In genomic region chr17:35588196-35588920, GRCh38 we compare ENCODE assay signal across 9 cellular contexts. TPM values are rescaled to one million over a fixed set of nuclear protein-coding genes. Genes with fewer than 3 reads are reported as not detected.
DNase-seq lines count a peak whose midpoint lies in the region; ATAC-seq and TF ChIP-seq lines count a peak whose summit lies in the region.
"Had no signal": no experiment of that assay in that cellular context is flagged by ENCODE, and none has a peak within 500 bp of the region (broad histone marks: within the 10 kb centered on the region; RNA-seq: fewer than 3 reads in every experiment).

No MANE protein-coding gene starts in this region.

- no peaks in the 10 kb centered on the region for H3K27me3 ChIP-seq in CD4-positive, alpha-beta memory T cell (ENCODE audit: insufficient read depth, low read length)

- ATAC-seq in memory B cell (ENCODE audit: low read depth) (no peak), omental fat pad (ENCODE audit: low FRiP score) (no peak), HG03469 (IDR thresholded peaks at IDR 0.05; ENCODE audit: unreplicated experiment) (no peak)

- H3K36me3 Mint-ChIP-seq in CD4-positive, alpha-beta memory T cell: peaks cover 0 to 9% of the 10 kb centered on the region in 2 donors
- H3K36me3 Mint-ChIP-seq in IgD-negative memory B cell (peaks cover 4% of the 10 kb centered on the region), memory B cell (peaks cover 3% of the 10 kb centered on the region)

- H3K4me3 ChIP-seq in CD4-positive, alpha-beta memory T cell (ENCODE audit: low read length in 2 of 2): no peak overlapping the region

- no peaks in the 10 kb centered on the region for H3K9me3 ChIP-seq in CD4-positive, alpha-beta memory T cell (ENCODE audit: control insufficient read depth in 1 of 2, low read length in 2 of 2)

- H3K4me1 ChIP-seq in CD4-positive, alpha-beta memory T cell (ENCODE audit: insufficient read depth, low read length): peaks cover 41% of the 10 kb centered on the region

- peak overlapping the region; percentile 94 to 100 (median 100) for H3K4me3 Mint-ChIP-seq in CD4-positive, alpha-beta memory T cell
- H3K4me3 Mint-ChIP-seq in IgD-negative memory B cell (peak overlapping the region; percentile 89 to 99 (median 98)), memory B cell (peak overlapping the region; percentile 97)

- H3K9me3 Mint-ChIP-seq in CD4-positive, alpha-beta memory T cell: peaks cover 0 to 4% (median 0%) of the 10 kb centered on the region in 8 donors
- no peaks in the 10 kb centered on the region for H3K9me3 Mint-ChIP-seq in IgD-negative memory B cell
- no peaks in the 10 kb centered on the region for H3K9me3 Mint-ChIP-seq in memory B cell

- intact Hi-C loops in CD4-positive, alpha-beta memory T cell (cut with micrococcal nuclease): loop anchor here (5.0 kb wide), 1 partner anchor 219 kb away; the partner anchor contains the start of gene TAF15

- peaks cover 25 to 41% (median 34%) of the 10 kb centered on the region in 4 donors for H3K4me1 Mint-ChIP-seq in CD4-positive, alpha-beta memory T cell
- peaks cover 15 to 30% (median 27%) of the 10 kb centered on the region in 3 donors for H3K4me1 Mint-ChIP-seq in IgD-negative memory B cell
- H3K4me1 Mint-ChIP-seq in memory B cell: peaks cover 23% of the 10 kb centered on the region

- no peak for TF ChIP-seq CTCF in omental fat pad (IDR thresholded peaks at IDR 0.05)

- H3K27ac Mint-ChIP-seq in CD4-positive, alpha-beta memory T cell: peak overlapping the region; percentile 94 to 100 (median 99)
- H3K27ac Mint-ChIP-seq in IgD-negative memory B cell: peak overlapping the region; percentile 3 to 98 (median 83)
- H3K27ac Mint-ChIP-seq in memory B cell: peak overlapping the region; percentile 99

- POLR2A ChIA-PET in CD4-positive, alpha-beta memory T cell (lab: Charles Lee; ENCODE audit: partially characterized antibody): interaction anchor here (0.9 to 4.5 kb wide), 10 partner anchors 10 to 347 kb away, joined by 3 to 130 read pairs (median 4); partner anchors contain the start of genes PEX12 and SLFN12L

- CTCF ChIA-PET in CD4-positive, alpha-beta memory T cell (lab: Charles Lee; ENCODE audit: partially characterized antibody): interaction anchor here (0.6 to 2.1 kb wide), 9 partner anchors 9 to 447 kb away, joined by 3 to 10 read pairs (median 5); partner anchors contain the start of gene PEX12

- H3K36me3 ChIP-seq in CD4-positive, alpha-beta memory T cell (ENCODE audit: insufficient read depth, low read length): no peaks in the 10 kb centered on the region

- H3K27ac ChIP-seq in CD4-positive, alpha-beta memory T cell (ENCODE audit: low read depth, low read length): no peak overlapping the region

- peaks cover 0 to 3% of the 10 kb centered on the region in 2 donors for H3K27me3 Mint-ChIP-seq in CD4-positive, alpha-beta memory T cell
- H3K27me3 Mint-ChIP-seq in IgD-negative memory B cell: peaks cover 2% of the 10 kb centered on the region
- no peaks in the 10 kb centered on the region for H3K27me3 Mint-ChIP-seq in memory B cell

- peak in 1 of 5 donors; percentile 47 for DNase-seq in CD4-positive, alpha-beta memory T cell
- DNase-seq in astrocyte of the hippocampus (ENCODE audit: low read depth, low spot score) (peak; percentile 71), memory B cell (ENCODE audit: low spot score in 2 of 2) (no peak), iPS-NIHi11 (ENCODE audit: low spot score) (no peak), omental fat pad (ENCODE audit: low spot score) (no peak), COR-L47 (lab: John Stamatoyannopoulos, UW) (no peak)

RNA-seq across cellular contexts. Expression of gene AP2B1, which starts 1.2 kb away (rescaled TPM):
- total RNA-seq in CD4-positive, alpha-beta memory T cell: 100 to 1,000 TPM; 160 to 165 TPM
- polyA plus RNA-seq in CD4-positive, alpha-beta memory T cell: 10 to 100 TPM; 54.1 to 75.4 TPM
- 36.3 TPM for polyA plus RNA-seq in IgD-negative memory B cell
- 10 to 100 TPM; 62.6 to 94.3 (median 79.4) TPM for total RNA-seq in omental fat pad

RNA-seq across cellular contexts. Expression of gene PEX12, which starts 10.0 kb away (rescaled TPM):
- total RNA-seq in CD4-positive, alpha-beta memory T cell: 1 to 10 TPM; 8.2 to 8.5 TPM
- polyA plus RNA-seq in CD4-positive, alpha-beta memory T cell: 1 to 10 TPM; 1.3 to 2.8 TPM
- 1.3 TPM for polyA plus RNA-seq in IgD-negative memory B cell
- total RNA-seq in omental fat pad: 1 to 10 TPM; 3.5 to 7.4 (median 5.2) TPM

RNA-seq across cellular contexts. Expression of gene SLFN14, which starts 27.7 kb away (rescaled TPM):
- not detected for total RNA-seq in CD4-positive, alpha-beta memory T cell
- under 1 TPM in 1 of 2 donors, not detected in 1; 0.18 TPM for polyA plus RNA-seq in CD4-positive, alpha-beta memory T cell
- not detected for polyA plus RNA-seq in IgD-negative memory B cell
- not detected for total RNA-seq in omental fat pad
- total RNA-seq: SK-MEL-5 had no signal

RNA-seq across cellular contexts. Expression of gene SLFN12L, which starts 50.9 kb away (rescaled TPM):
- 10 to 100 TPM; 75.4 to 78.8 TPM for total RNA-seq in CD4-positive, alpha-beta memory T cell
- polyA plus RNA-seq in CD4-positive, alpha-beta memory T cell: 10 to 100 TPM; 13.4 to 23.0 TPM
- 1.9 TPM for polyA plus RNA-seq in IgD-negative memory B cell
- 10 to 100 TPM in 1 of 4 donors, 1 to 10 TPM in 3; 2.3 to 31.2 (median 4.7) TPM for total RNA-seq in omental fat pad
- total RNA-seq: SK-MEL-5 had no signal
